15 cellular contexts compared by ENCODE assay signal in the genomic region with DNA sequence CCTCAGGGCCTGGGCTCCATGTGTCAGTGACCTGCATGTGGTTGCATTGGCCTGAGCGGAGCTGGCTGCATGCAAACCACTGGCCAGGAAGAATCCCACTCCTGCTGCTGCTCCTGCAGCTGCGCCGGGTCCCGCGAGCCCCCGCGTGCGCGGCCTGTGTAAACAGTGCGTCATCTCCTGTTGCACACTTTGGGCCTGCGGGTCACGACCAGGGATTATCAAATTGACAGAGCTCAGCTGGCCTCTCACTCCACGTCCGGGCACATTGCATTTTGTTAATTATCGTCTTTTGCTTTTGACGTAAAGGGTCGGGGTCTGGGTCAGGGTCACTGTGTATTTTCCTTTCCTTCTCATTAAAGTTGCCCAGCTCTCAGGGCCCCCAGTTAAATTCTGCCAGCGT.
DNase-seq lines count a peak whose midpoint lies in the region; ATAC-seq and TF ChIP-seq lines count a peak whose summit lies in the region.
"Had no signal": no experiment of that assay in that cellular context is flagged by ENCODE, and none has a peak within 500 bp of the region (broad histone marks: within the 10 kb centered on the region; RNA-seq: fewer than 3 reads in every experiment).

No MANE protein-coding gene starts in this region.

- peak; percentile 55 to 75 (median 65) for ATAC-seq in heart left ventricle
- no peak for ATAC-seq in stimulated activated naive CD8-positive, alpha-beta T cell treated with anti-CD3 and anti-CD28 coated beads, Interleukin-15, amount 100 ng/mL, for 72 hours
- ATAC-seq: natural killer cell treated with Interleukin-12 subunit alpha and Interleukin-12 subunit beta and Interleukin-15 and Interleukin-18, amount 100 ng/mL, for 72 hours had no signal

- H3K27me3 ChIP-seq in heart left ventricle (no peaks in the 10 kb centered on the region), muscle layer of duodenum (ENCODE audit: low read depth, low read length) (no peaks in the 10 kb centered on the region), tibial nerve (no peaks in the 10 kb centered on the region), WERI-Rb-1 (ENCODE audit: insufficient read depth, low read depth, severe bottlenecking) (no peaks in the 10 kb centered on the region)
- H3K27me3 ChIP-seq: BLaER1 had no signal

- H3K4me3 ChIP-seq in astrocyte of the spinal cord (ENCODE audit: low read depth, low read length), result no peak overlapping the region
- no peak overlapping the region for H3K4me3 ChIP-seq in heart left ventricle
- H3K4me3 ChIP-seq in muscle layer of duodenum (ENCODE audit: low read depth in 1 of 2, low read length in 2 of 2), result no peak overlapping the region
- H3K4me3 ChIP-seq in tibial nerve, result no peak overlapping the region
- H3K4me3 ChIP-seq in WERI-Rb-1 (ENCODE audit: low read depth, low read length), result no peak overlapping the region
- H3K4me3 ChIP-seq: BLaER1 had no signal

- H3K27ac ChIP-seq in heart left ventricle, result peak overlapping the region; percentile 65 to 89 (median 80)
- H3K27ac ChIP-seq in muscle layer of duodenum (ENCODE audit: low read length), result peak overlapping the region; percentile 40
- peak overlapping the region; percentile 44 to 80 (median 75) for H3K27ac ChIP-seq in tibial nerve
- no peak overlapping the region for H3K27ac ChIP-seq in WERI-Rb-1
- H3K27ac ChIP-seq: BLaER1 had no signal

- peaks cover 4% of the 10 kb centered on the region for H3K36me3 Mint-ChIP-seq in activated T-helper 2 cell treated with anti-CD3 and anti-CD28 coated beads, Interferon-gamma antibody, Interleukin-2, Interleukin-4, amounts not matched to agents 10 μg/mL and 5 μg/mL and 100 μg/mL, durations not matched to agents 14 hours and 24 hours and 36 hours (ENCODE audit: low read depth)
- H3K36me3 Mint-ChIP-seq: natural killer cell treated with Interleukin-12 subunit alpha and Interleukin-12 subunit beta and Interleukin-15 and Interleukin-18, amount 100 ng/mL, for 72 hours had no signal

- no peak for TF ChIP-seq CTCF in astrocyte of the spinal cord (IDR thresholded peaks at IDR 0.05; ENCODE audit: low read depth, low read length)
- no peak for TF ChIP-seq CTCF in heart left ventricle (IDR thresholded peaks at IDR 0.05)
- TF ChIP-seq CTCF in tibial nerve (IDR thresholded peaks at IDR 0.05), result no peak
- no peak for TF ChIP-seq CTCF in WERI-Rb-1 (IDR thresholded peaks at IDR 0.05; ENCODE audit: low read depth, low read length)

- H3K27ac Mint-ChIP-seq in stimulated activated naive CD8-positive, alpha-beta T cell treated with anti-CD3 and anti-CD28 coated beads, Interleukin-15, amount 100 ng/mL, for 72 hours, result no peak overlapping the region
- H3K27ac Mint-ChIP-seq in activated T-helper 2 cell treated with anti-CD3 and anti-CD28 coated beads, Interferon-gamma antibody, Interleukin-2, Interleukin-4, amounts not matched to agents 10 μg/mL and 5 μg/mL and 100 μg/mL, durations not matched to agents 14 hours and 24 hours and 36 hours, result no peak overlapping the region
- H3K27ac Mint-ChIP-seq: natural killer cell treated with Interleukin-12 subunit alpha and Interleukin-12 subunit beta and Interleukin-15 and Interleukin-18, amount 100 ng/mL, for 72 hours had no signal

- H3K9me3 ChIP-seq in heart left ventricle (no peaks in the 10 kb centered on the region), muscle layer of duodenum (ENCODE audit: control insufficient read depth in 1 of 2, low read length in 2 of 2) (no peaks in the 10 kb centered on the region), tibial nerve (no peaks in the 10 kb centered on the region), WERI-Rb-1 (ENCODE audit: severe bottlenecking) (no peaks in the 10 kb centered on the region)
- H3K9me3 ChIP-seq: BLaER1 had no signal

- H3K4me1 Mint-ChIP-seq in stimulated activated naive CD8-positive, alpha-beta T cell treated with anti-CD3 and anti-CD28 coated beads, Interleukin-15, amount 100 ng/mL, for 72 hours, result no peaks in the 10 kb centered on the region
- H3K4me1 Mint-ChIP-seq in activated T-helper 2 cell treated with anti-CD3 and anti-CD28 coated beads, Interferon-gamma antibody, Interleukin-2, Interleukin-4, amounts not matched to agents 10 μg/mL and 5 μg/mL and 100 μg/mL, durations not matched to agents 14 hours and 24 hours and 36 hours (ENCODE audit: low read depth), result no peaks in the 10 kb centered on the region

- H3K27me3 Mint-ChIP-seq in stimulated activated naive CD8-positive, alpha-beta T cell treated with anti-CD3 and anti-CD28 coated beads, Interleukin-15, amount 100 ng/mL, for 72 hours, result no peaks in the 10 kb centered on the region
- no peaks in the 10 kb centered on the region for H3K27me3 Mint-ChIP-seq in activated T-helper 2 cell treated with anti-CD3 and anti-CD28 coated beads, Interferon-gamma antibody, Interleukin-2, Interleukin-4, amounts not matched to agents 10 μg/mL and 5 μg/mL and 100 μg/mL, durations not matched to agents 14 hours and 24 hours and 36 hours (ENCODE audit: low read depth)
- H3K27me3 Mint-ChIP-seq: natural killer cell treated with Interleukin-12 subunit alpha and Interleukin-12 subunit beta and Interleukin-15 and Interleukin-18, amount 100 ng/mL, for 72 hours had no signal

- no peak overlapping the region for H3K4me3 Mint-ChIP-seq in stimulated activated naive CD8-positive, alpha-beta T cell treated with anti-CD3 and anti-CD28 coated beads, Interleukin-15, amount 100 ng/mL, for 72 hours
- H3K4me3 Mint-ChIP-seq in activated T-helper 2 cell treated with anti-CD3 and anti-CD28 coated beads, Interferon-gamma antibody, Interleukin-2, Interleukin-4, amounts not matched to agents 10 μg/mL and 5 μg/mL and 100 μg/mL, durations not matched to agents 14 hours and 24 hours and 36 hours (ENCODE audit: low read depth), result no peak overlapping the region
- H3K4me3 Mint-ChIP-seq: natural killer cell treated with Interleukin-12 subunit alpha and Interleukin-12 subunit beta and Interleukin-15 and Interleukin-18, amount 100 ng/mL, for 72 hours had no signal

- WGBS in heart left ventricle, 4 donors, result 59 to 70% (median 66%) methylated on average over 14 to 18 of the region's 18 CpGs
- WGBS in tibial nerve, 2 donors, result 59 to 67% methylated on average over 17 to 18 of the region's 18 CpGs

- H3K4me1 ChIP-seq in heart left ventricle (peaks cover 5 to 94% (median 78%) of the 10 kb centered on the region in 12 donors), muscle layer of duodenum (ENCODE audit: control insufficient read depth in 1 of 2, insufficient read depth in 2 of 2, low read length in 2 of 2) (peaks cover 20 to 35% of the 10 kb centered on the region in 2 donors), tibial nerve (peaks cover 0 to 75% (median 22%) of the 10 kb centered on the region in 4 donors)

- no peaks in the 10 kb centered on the region for H3K36me3 ChIP-seq in heart left ventricle
- no peaks in the 10 kb centered on the region for H3K36me3 ChIP-seq in muscle layer of duodenum (ENCODE audit: control insufficient read depth in 1 of 2, insufficient read depth in 2 of 2, low read length in 2 of 2)
- H3K36me3 ChIP-seq in tibial nerve, result no peaks in the 10 kb centered on the region
- no peaks in the 10 kb centered on the region for H3K36me3 ChIP-seq in WERI-Rb-1
- H3K36me3 ChIP-seq: BLaER1 had no signal

- peak; percentile 53 to 87 for TF ChIP-seq EP300 in tibial nerve (IDR thresholded peaks at IDR 0.05)

- in situ Hi-C loops in astrocyte of the spinal cord (cut with HindIII; ENCODE audit: low sequenced_read_pairs), result no loop called here

- no peaks in the 10 kb centered on the region for H3K9me3 Mint-ChIP-seq in stimulated activated naive CD8-positive, alpha-beta T cell treated with anti-CD3 and anti-CD28 coated beads, Interleukin-15, amount 100 ng/mL, for 72 hours
- H3K9me3 Mint-ChIP-seq in activated T-helper 2 cell treated with anti-CD3 and anti-CD28 coated beads, Interferon-gamma antibody, Interleukin-2, Interleukin-4, amounts not matched to agents 10 μg/mL and 5 μg/mL and 100 μg/mL, durations not matched to agents 14 hours and 24 hours and 36 hours, result no peaks in the 10 kb centered on the region
- H3K9me3 Mint-ChIP-seq: natural killer cell treated with Interleukin-12 subunit alpha and Interleukin-12 subunit beta and Interleukin-15 and Interleukin-18, amount 100 ng/mL, for 72 hours had no signal

- intact Hi-C loops in heart left ventricle (cut with DNase I), result loop anchor here in 7 of 10 donors (5.0 to 10.0 kb wide), 9 partner anchors 33 to 205 kb away; a partner anchor contains a TSS
- intact Hi-C loops in activated T-helper 2 cell treated with anti-CD3 and anti-CD28 coated beads, Interferon-gamma antibody, Interleukin-2, Interleukin-4, amounts not matched to agents 10 μg/mL and 5 μg/mL and 100 μg/mL, durations not matched to agents 14 hours and 24 hours and 36 hours (cut with micrococcal nuclease), result no loop called here

- TF ChIP-seq POLR2A in heart left ventricle (IDR thresholded peaks at IDR 0.05) (no peak), tibial nerve (IDR thresholded peaks at IDR 0.05) (no peak)

- DNase-seq in astrocyte of the spinal cord (ENCODE audit: low read depth, low spot score) (peak; percentile 51), heart left ventricle (peak; percentile 84 to 94 (median 89)), tibial nerve (ENCODE audit: low spot score in 2 of 2) (peak; percentile 60 to 66), HUDEP-2 (lab: John Stamatoyannopoulos, UW; ENCODE audit: unreplicated experiment in 76 of 76) (no peak), WERI-Rb-1 (no peak)
- DNase-seq in stimulated activated naive CD8-positive, alpha-beta T cell treated with anti-CD3 and anti-CD28 coated beads, Interleukin-15, amount 100 ng/mL, for 72 hours, result no peak
- no peak for DNase-seq in activated T-helper 2 cell treated with anti-CD3 and anti-CD28 coated beads, Interferon-gamma antibody, Interleukin-2, Interleukin-4, amounts not matched to agents 10 μg/mL and 5 μg/mL and 100 μg/mL, durations not matched to agents 14 hours and 24 hours and 36 hours (ENCODE audit: low spot score)
- DNase-seq: activated CD4-positive, alpha-beta T cell treated with anti-CD3 and anti-CD28 coated beads, Interleukin-2, amount 50 U/mL, for 1 hour; erythroblast; H7; NCI-H2107; T-helper 1 cell had no signal

Comparison
In these comparisons a context has a peak if more than half of its experiments do, and no peak if none do; other contexts are left out.
1. DNase-seq: peak in astrocyte of the spinal cord (single experiment), heart left ventricle (5 of 5) and tibial nerve (2 of 2); none in HUDEP-2 (0 of 76), stimulated activated naive CD8-positive, alpha-beta T cell treated with anti-CD3 and anti-CD28 coated beads, Interleukin-15, amount 100 ng/mL, for 72 hours (0 of 2), WERI-Rb-1 (single experiment) and activated T-helper 2 cell treated with anti-CD3 and anti-CD28 coated beads, Interferon-gamma antibody, Interleukin-2, Interleukin-4, amounts not matched to agents 10 μg/mL and 5 μg/mL and 100 μg/mL, durations not matched to agents 14 hours and 24 hours and 36 hours (single experiment).